9 cellular contexts compared by ENCODE assay signal in genomic region chr3:152127058-152127457, GRCh38.
A peak's percentile ranks its signal among the peaks of the same experiment; 100 is the strongest.
DNase-seq lines count a peak whose midpoint lies in the region; ATAC-seq and TF ChIP-seq lines count a peak whose summit lies in the region.
"Had no signal": no experiment of that assay in that cellular context is flagged by ENCODE, and none has a peak within 500 bp of the region (broad histone marks: within the 10 kb centered on the region; RNA-seq: fewer than 3 reads in every experiment).

No MANE protein-coding gene starts in this region.

- no peaks in the 10 kb centered on the region for H3K27me3 ChIP-seq in neural progenitor cell
- H3K27me3 ChIP-seq in psoas muscle (ENCODE audit: insufficient read depth in 3 of 3, low read length in 2 of 3), result no peaks in the 10 kb centered on the region

- no peak overlapping the region for H3K9ac ChIP-seq in neural progenitor cell

- intact Hi-C loops in psoas muscle (cut with DNase I), result no loop called here

- TF ChIP-seq CTCF in neural progenitor cell (IDR thresholded peaks at IDR 0.05), result no peak
- no peak for TF ChIP-seq CTCF in psoas muscle (IDR thresholded peaks at IDR 0.05)

- ATAC-seq in GM18520 (IDR thresholded peaks at IDR 0.05; ENCODE audit: unreplicated experiment) (peak; percentile 99), GM19468 (IDR thresholded peaks at IDR 0.05; ENCODE audit: extremely low read depth, unreplicated experiment) (peak; percentile 98), HG03097 (IDR thresholded peaks at IDR 0.05; ENCODE audit: low FRiP score, unreplicated experiment) (peak; percentile 98), psoas muscle (no peak)
- ATAC-seq in activated naive CD8-positive, alpha-beta T cell treated with anti-CD3 and anti-CD28 coated beads, Interleukin-2, amount 50 U/mL, for 24 hours, result peak; percentile 97
- ATAC-seq: Right ventricle myocardium inferior had no signal

- H3K27ac ChIP-seq in neural progenitor cell, result no peak overlapping the region
- no peak overlapping the region for H3K27ac ChIP-seq in psoas muscle

- H2AFZ ChIP-seq in neural progenitor cell (replicated peaks), result no peak overlapping the region

- H3K4me3 ChIP-seq in neural progenitor cell (no peak overlapping the region), psoas muscle (no peak overlapping the region)

- H3K36me3 ChIP-seq in neural progenitor cell, result no peaks in the 10 kb centered on the region
- no peaks in the 10 kb centered on the region for H3K36me3 ChIP-seq in psoas muscle (ENCODE audit: insufficient read depth in 1 of 2, low read depth in 1 of 2)

- no peaks in the 10 kb centered on the region for H3K79me2 ChIP-seq in neural progenitor cell (ENCODE audit: low read depth)

- DNase-seq in activated naive CD8-positive, alpha-beta T cell treated with anti-CD3 and anti-CD28 coated beads, Interleukin-2, amount 50 U/mL, for 24 hours, result no peak
- DNase-seq in neural progenitor cell (ENCODE audit: low spot score), result no peak
- no peak for DNase-seq in cerebellar cortex (ENCODE audit: low spot score)
- no peak for DNase-seq in psoas muscle
- DNase-seq: MM.1S had no signal

- no peaks in the 10 kb centered on the region for H3F3A ChIP-seq in neural progenitor cell (ENCODE audit: low read depth)

- H3K4me1 Mint-ChIP-seq in activated naive CD8-positive, alpha-beta T cell treated with anti-CD3 and anti-CD28 coated beads, Interleukin-2, amount 50 U/mL, for 24 hours, result peaks cover 25% of the 10 kb centered on the region
- no peaks in the 10 kb centered on the region for H3K4me1 Mint-ChIP-seq in neural progenitor cell

- H4K20me1 ChIP-seq in neural progenitor cell (ENCODE audit: low read depth), result no peaks in the 10 kb centered on the region

- no peak overlapping the region for H3K4me2 ChIP-seq in neural progenitor cell

- peak overlapping the region; percentile 27 for H3K4me3 Mint-ChIP-seq in activated naive CD8-positive, alpha-beta T cell treated with anti-CD3 and anti-CD28 coated beads, Interleukin-2, amount 50 U/mL, for 24 hours
- no peak overlapping the region for H3K4me3 Mint-ChIP-seq in neural progenitor cell

- no peaks in the 10 kb centered on the region for H3K9me3 ChIP-seq in neural progenitor cell (ENCODE audit: low read depth)
- H3K9me3 ChIP-seq in psoas muscle, result no peaks in the 10 kb centered on the region

- no peaks in the 10 kb centered on the region for H3K4me1 ChIP-seq in neural progenitor cell
- no peaks in the 10 kb centered on the region for H3K4me1 ChIP-seq in psoas muscle

- no peaks in the 10 kb centered on the region for H3K36me3 Mint-ChIP-seq in activated naive CD8-positive, alpha-beta T cell treated with anti-CD3 and anti-CD28 coated beads, Interleukin-2, amount 50 U/mL, for 24 hours (ENCODE audit: low read depth)
- H3K36me3 Mint-ChIP-seq in neural progenitor cell, result no peaks in the 10 kb centered on the region

- WGBS in psoas muscle, 3 donors, result 87 to 94% (median 91%) methylated on average over 4 of the region's 4 CpGs

- H3K27ac Mint-ChIP-seq in activated naive CD8-positive, alpha-beta T cell treated with anti-CD3 and anti-CD28 coated beads, Interleukin-2, amount 50 U/mL, for 24 hours, result peak overlapping the region; percentile 57
- no peak overlapping the region for H3K27ac Mint-ChIP-seq in neural progenitor cell

- H3K27me3 Mint-ChIP-seq in activated naive CD8-positive, alpha-beta T cell treated with anti-CD3 and anti-CD28 coated beads, Interleukin-2, amount 50 U/mL, for 24 hours, result peaks cover 1% of the 10 kb centered on the region
- no peaks in the 10 kb centered on the region for H3K27me3 Mint-ChIP-seq in neural progenitor cell (ENCODE audit: insufficient read depth, low read depth)

- no peaks in the 10 kb centered on the region for H3K9me3 Mint-ChIP-seq in activated naive CD8-positive, alpha-beta T cell treated with anti-CD3 and anti-CD28 coated beads, Interleukin-2, amount 50 U/mL, for 24 hours
- H3K9me3 Mint-ChIP-seq in neural progenitor cell, result no peaks in the 10 kb centered on the region

Comparison
In these comparisons a context has a peak if more than half of its experiments do, and no peak if none do; other contexts are left out.
1. ATAC-seq: peak in GM18520 (single experiment), GM19468 (single experiment), HG03097 (single experiment) and activated naive CD8-positive, alpha-beta T cell treated with anti-CD3 and anti-CD28 coated beads, Interleukin-2, amount 50 U/mL, for 24 hours (single experiment); none in psoas muscle (0 of 4).